ENCODE assay signal across 18 cellular contexts in the genomic region with DNA sequence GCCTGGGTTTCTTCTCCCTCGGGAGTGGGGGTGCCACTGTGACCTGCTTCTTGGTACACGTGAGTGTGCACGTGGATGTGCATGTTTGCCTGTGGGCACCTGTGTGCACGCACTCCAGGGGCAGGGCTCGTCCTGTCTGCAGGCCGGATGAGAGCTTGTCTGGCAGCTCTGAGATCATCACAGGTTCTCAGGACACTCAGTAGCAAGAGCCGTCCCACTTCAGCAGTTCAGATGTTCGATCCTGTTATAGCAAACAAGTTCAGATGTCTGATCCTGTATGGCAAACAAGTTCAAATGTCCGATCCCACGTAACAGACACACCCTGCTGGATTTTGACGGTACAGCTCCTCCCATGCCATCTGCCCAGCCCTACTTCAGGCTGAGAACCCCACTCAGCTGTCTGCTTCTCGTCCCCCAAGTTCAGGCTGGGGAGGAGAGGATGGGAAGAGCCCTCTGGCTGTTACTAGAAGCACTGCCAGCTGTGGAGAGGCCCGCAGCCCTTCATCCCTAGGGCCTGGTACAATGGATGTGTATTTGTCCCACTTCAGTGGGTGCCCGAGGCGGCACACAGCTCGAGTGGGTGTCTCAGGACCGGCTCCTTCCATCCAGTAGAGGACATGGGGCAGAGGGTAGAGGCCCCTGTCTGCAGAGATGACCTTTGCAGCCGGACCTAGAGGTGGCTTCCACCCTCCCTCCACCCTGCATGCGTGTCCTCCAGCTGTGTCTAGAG.
DNase-seq lines count a peak whose midpoint lies in the region; TF ChIP-seq lines count a peak whose summit lies in the region.
"Had no signal": no experiment of that assay in that cellular context is flagged by ENCODE, and none has a peak within 500 bp of the region (broad histone marks: within the 10 kb centered on the region; RNA-seq: fewer than 3 reads in every experiment).

No MANE protein-coding gene starts in this region.

- peak; percentile 1 for DNase-seq in NCI-H82 (lab: John Stamatoyannopoulos, UW)
- DNase-seq in NCI-H82 treated with DMSO at 0.1 percent for 48 hours (lab: John Stamatoyannopoulos, UW; ENCODE audit: unreplicated experiment), result no peak
- peak; percentile 14 for DNase-seq in SK-N-DZ (ENCODE audit: low spot score)
- peak; percentile 34 for DNase-seq in inferior parietal cortex (ENCODE audit: extremely low spot score)
- no peak for DNase-seq in type B pancreatic cell (ENCODE audit: extremely low spot score, unreplicated experiment)
- DNase-seq in ureter (ENCODE audit: low spot score), result no peak
- no peak for DNase-seq in AG08396 (ENCODE audit: low spot score)
- DNase-seq in activated CD4-positive, alpha-beta T cell treated with anti-CD3 and anti-CD28 coated beads, Interleukin-2, amount 50 U/mL, for 4 hours, result no peak
- DNase-seq: activated CD4-positive, alpha-beta memory T cell treated with anti-CD3 and anti-CD28 coated beads for 36 hours; activated T-cell treated with anti-CD3 and anti-CD28 coated beads, Interleukin-2, amount 50 U/mL, for 4 hours; gastrocnemius medialis; H9; Karpas-422; NCI-H146; NCI-H774; tibial artery had no signal

- H3K4me1 Mint-ChIP-seq in type B pancreatic cell (ENCODE audit: unreplicated experiment), result peaks cover 5% of the 10 kb centered on the region
- H3K4me1 Mint-ChIP-seq: activated naive CD4-positive, alpha-beta T cell treated with anti-CD3 and anti-CD28 coated beads, Interleukin-2, amount 50 U/mL, for 24 hours had no signal

- no peaks in the 10 kb centered on the region for H3K36me3 Mint-ChIP-seq in type B pancreatic cell
- H3K36me3 Mint-ChIP-seq: activated CD4-positive, alpha-beta memory T cell treated with anti-CD3 and anti-CD28 coated beads for 36 hours; activated naive CD4-positive, alpha-beta T cell treated with anti-CD3 and anti-CD28 coated beads, Interleukin-2, amount 50 U/mL, for 24 hours; CD14-positive monocyte had no signal

- H3K4me3 Mint-ChIP-seq in type B pancreatic cell, result no peak overlapping the region
- H3K4me3 Mint-ChIP-seq: activated CD4-positive, alpha-beta memory T cell treated with anti-CD3 and anti-CD28 coated beads for 36 hours; activated naive CD4-positive, alpha-beta T cell treated with anti-CD3 and anti-CD28 coated beads, Interleukin-2, amount 50 U/mL, for 24 hours; activated T-cell treated with anti-CD3 and anti-CD28 coated beads, Interleukin-2, amount 50 U/mL, for 4 hours; CD14-positive monocyte; H9 had no signal

- no peak overlapping the region for H3K27ac Mint-ChIP-seq in type B pancreatic cell
- H3K27ac Mint-ChIP-seq: activated CD4-positive, alpha-beta memory T cell treated with anti-CD3 and anti-CD28 coated beads for 36 hours; activated naive CD4-positive, alpha-beta T cell treated with anti-CD3 and anti-CD28 coated beads, Interleukin-2, amount 50 U/mL, for 24 hours; CD14-positive monocyte had no signal

- no peaks in the 10 kb centered on the region for H3K27me3 Mint-ChIP-seq in type B pancreatic cell
- H3K27me3 Mint-ChIP-seq: activated CD4-positive, alpha-beta memory T cell treated with anti-CD3 and anti-CD28 coated beads for 36 hours; activated naive CD4-positive, alpha-beta T cell treated with anti-CD3 and anti-CD28 coated beads, Interleukin-2, amount 50 U/mL, for 24 hours had no signal

- H3K9me3 Mint-ChIP-seq in type B pancreatic cell, result no peaks in the 10 kb centered on the region
- H3K9me3 Mint-ChIP-seq: activated CD4-positive, alpha-beta memory T cell treated with anti-CD3 and anti-CD28 coated beads for 36 hours; activated naive CD4-positive, alpha-beta T cell treated with anti-CD3 and anti-CD28 coated beads, Interleukin-2, amount 50 U/mL, for 24 hours; activated T-cell treated with anti-CD3 and anti-CD28 coated beads, Interleukin-2, amount 50 U/mL, for 4 hours; H9 had no signal

- peak; percentile 34 for TF ChIP-seq CTCF in type B pancreatic cell (conservative IDR thresholded peaks at IDR 0.05)

Comparison
In these comparisons a context has a peak if more than half of its experiments do, and no peak if none do; other contexts are left out.
1. DNase-seq: peak in NCI-H82 (single experiment), SK-N-DZ (single experiment) and inferior parietal cortex (single experiment); none in NCI-H82 treated with DMSO at 0.1 percent for 48 hours (single experiment), type B pancreatic cell (single experiment), ureter (single experiment), AG08396 (single experiment) and activated CD4-positive, alpha-beta T cell treated with anti-CD3 and anti-CD28 coated beads, Interleukin-2, amount 50 U/mL, for 4 hours (0 of 2).